1 cellular context compared by ENCODE assay signal in the genomic region with DNA sequence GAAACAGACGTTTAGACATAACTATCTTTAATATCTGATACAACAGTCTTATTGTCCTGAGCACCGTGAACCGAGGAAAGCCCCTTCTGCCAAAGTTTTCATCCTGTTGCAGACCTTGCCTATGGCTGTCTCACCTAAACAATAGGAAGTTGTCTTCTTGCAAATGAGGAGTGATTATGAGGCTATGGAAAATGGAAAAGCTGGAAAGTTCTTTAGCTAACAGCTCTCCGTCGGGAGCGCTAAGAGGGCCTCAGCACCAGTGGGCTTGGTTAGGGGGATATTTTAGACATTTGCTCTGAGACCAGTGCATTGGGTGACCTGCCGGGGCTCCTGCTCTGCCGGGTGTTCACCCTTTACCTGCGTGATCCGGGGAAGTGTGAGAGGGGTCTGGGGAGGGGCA.
TF ChIP-seq lines count a peak whose summit lies in the region.

No MANE protein-coding gene starts in this region.

TF ChIP-seq in IMR-90, 13 proteins besides CTCF, POLR2A, EP300 and RAD21 (continued from another document):
- TF ChIP-seq, protein P1, sequence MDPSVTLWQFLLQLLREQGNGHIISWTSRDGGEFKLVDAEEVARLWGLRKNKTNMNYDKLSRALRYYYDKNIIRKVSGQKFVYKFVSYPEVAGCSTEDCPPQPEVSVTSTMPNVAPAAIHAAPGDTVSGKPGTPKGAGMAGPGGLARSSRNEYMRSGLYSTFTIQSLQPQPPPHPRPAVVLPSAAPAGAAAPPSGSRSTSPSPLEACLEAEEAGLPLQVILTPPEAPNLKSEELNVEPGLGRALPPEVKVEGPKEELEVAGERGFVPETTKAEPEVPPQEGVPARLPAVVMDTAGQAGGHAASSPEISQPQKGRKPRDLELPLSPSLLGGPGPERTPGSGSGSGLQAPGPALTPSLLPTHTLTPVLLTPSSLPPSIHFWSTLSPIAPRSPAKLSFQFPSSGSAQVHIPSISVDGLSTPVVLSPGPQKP (IDR thresholded peaks at IDR 0.05; ENCODE audit: borderline replicate concordance, low read depth, low read length) = no peak
- no peak for TF ChIP-seq MAFK (IDR thresholded peaks at IDR 0.05; ENCODE audit: low read depth, low read length)
- TF ChIP-seq NFE2L2 (IDR thresholded peaks at IDR 0.05; ENCODE audit: low read depth, low read length) = no peak
- TF ChIP-seq CHD1 (IDR thresholded peaks at IDR 0.05; ENCODE audit: low read depth, low read length) = no peak
- TF ChIP-seq FOS (IDR thresholded peaks at IDR 0.05; ENCODE audit: low read depth, low read length) = no peak
TF ChIP-seq in IMR-90: peak in this region for 0.
